Comparison of ENCODE assay signal across 27 cellular contexts in the genomic region with DNA sequence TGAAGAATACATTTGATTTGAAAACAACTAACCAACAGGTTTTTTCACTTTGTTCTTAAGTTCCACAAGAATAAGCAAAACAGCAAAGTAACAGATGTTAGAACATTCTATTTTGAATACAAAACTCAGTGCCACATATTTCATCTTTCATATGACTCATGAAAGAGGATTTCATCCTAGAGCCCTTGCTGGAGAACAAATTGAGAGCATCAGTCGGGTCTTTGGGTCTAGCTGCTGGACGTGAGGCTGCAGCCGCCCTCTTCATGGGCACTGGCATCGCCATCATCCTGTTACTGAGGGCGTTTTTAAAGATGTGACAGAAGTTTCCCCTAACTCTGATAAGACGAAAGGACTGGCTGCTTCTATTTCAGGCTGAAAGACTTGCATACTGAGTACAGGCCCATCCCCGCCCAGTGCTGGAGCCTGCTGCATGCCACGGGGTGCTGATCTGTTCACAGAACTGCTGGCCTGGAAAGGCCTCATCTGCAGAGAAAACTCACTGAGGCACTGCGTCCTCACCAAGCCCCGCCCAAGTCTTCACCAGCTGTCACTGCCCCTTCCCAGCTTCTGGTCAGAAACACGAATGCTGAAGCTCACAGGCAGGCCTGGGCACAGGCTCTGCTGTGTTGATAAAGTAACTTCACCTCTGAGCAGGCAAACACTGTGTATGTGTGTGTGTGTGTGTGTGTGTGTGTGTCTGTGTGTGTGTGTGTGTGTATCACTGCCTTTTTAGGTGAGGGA.
DNase-seq lines count a peak whose midpoint lies in the region; ATAC-seq and TF ChIP-seq lines count a peak whose summit lies in the region.
"Had no signal": no experiment of that assay in that cellular context is flagged by ENCODE, and none has a peak within 500 bp of the region (broad histone marks: within the 10 kb centered on the region; RNA-seq: fewer than 3 reads in every experiment).

No MANE protein-coding gene starts in this region.

- H3K9me3 ChIP-seq in fibroblast of lung (ENCODE audit: control insufficient read depth, insufficient read depth, low read depth, low read length) (no peaks in the 10 kb centered on the region), lower lobe of right lung (no peaks in the 10 kb centered on the region)
- H3K9me3 ChIP-seq: BE2C, HAP-1, heart right ventricle, pancreas, right lobe of liver, SJSA1 had no signal

- H3K27me3 Mint-ChIP-seq in osteocyte (ENCODE audit: unreplicated experiment): no peaks in the 10 kb centered on the region
- H3K27me3 Mint-ChIP-seq: activated naive CD8-positive, alpha-beta T cell treated with anti-CD3 and anti-CD28 coated beads, Interleukin-2, amount 50 U/mL, for 24 hours; stimulated activated naive CD8-positive, alpha-beta T cell treated with anti-CD3 and anti-CD28 coated beads, Interleukin-15, Interleukin-2, amounts not matched to agents 100 ng/mL and 50 ng/mL, for 24 hours had no signal

- H3K4me3 ChIP-seq in fibroblast of lung (replicated peaks in 1 of 4; ENCODE audit: control extremely low read depth in 1 of 4, insufficient read depth in 1 of 4, low read depth in 3 of 4, low read length in 4 of 4) (no peak overlapping the region), lower lobe of right lung (no peak overlapping the region)
- H3K4me3 ChIP-seq: HAP-1, heart right ventricle, pancreas, right lobe of liver, SJSA1, tibial artery had no signal

- H3K36me3 ChIP-seq in fibroblast of lung (ENCODE audit: control insufficient read depth, insufficient read depth, low read length) (peaks cover 2% of the 10 kb centered on the region), lower lobe of right lung (peaks cover 30% of the 10 kb centered on the region)
- H3K36me3 ChIP-seq: BE2C had no signal

- intact Hi-C loops in lower lobe of right lung (cut with DNase I): no loop called here

- TF ChIP-seq CTCF in fibroblast of lung (conservative IDR thresholded peaks at IDR 0.05 in 1 of 2, IDR thresholded peaks at IDR 0.05 in 1 of 2; ENCODE audit: low read depth in 1 of 2, low read length in 2 of 2) (no peak), osteocyte (IDR thresholded peaks at IDR 0.05) (no peak), lower lobe of right lung (IDR thresholded peaks at IDR 0.05) (no peak)

- H3K9me3 Mint-ChIP-seq in osteocyte (ENCODE audit: unreplicated experiment): peaks cover 12% of the 10 kb centered on the region
- H3K9me3 Mint-ChIP-seq: natural killer cell; T-helper 1 cell treated with Interleukin-12 subunit alpha and Interleukin-12 subunit beta and Interleukin-4 antibody, amounts not matched to agents 30 μg/mL and 1 μg/mL, for 36 hours had no signal

- H3K4me2 ChIP-seq in fibroblast of lung (ENCODE audit: extremely low read depth, insufficient read depth, low read length): no peak overlapping the region

- H3K4me1 Mint-ChIP-seq in osteocyte (ENCODE audit: unreplicated experiment): no peaks in the 10 kb centered on the region
- H3K4me1 Mint-ChIP-seq: activated naive CD8-positive, alpha-beta T cell treated with anti-CD3 and anti-CD28 coated beads, Interleukin-2, amount 50 U/mL, for 24 hours; mesothelial cell of epicardium had no signal

- ATAC-seq in lower lobe of right lung: no peak
- ATAC-seq: activated CD8-positive, alpha-beta T cell treated with anti-CD3 and anti-CD28 coated beads, Interleukin-2, amount 10 ng/mL, durations not matched to agents 7 days and 5 days; activated naive CD8-positive, alpha-beta T cell treated with anti-CD3 and anti-CD28 coated beads, Interleukin-2, amount 50 U/mL, for 24 hours; natural killer cell; Panc1; pancreas; right lobe of liver had no signal

- no peak overlapping the region for H3K9ac ChIP-seq in fibroblast of lung (ENCODE audit: insufficient read depth, low read length)

- H3K4me1 ChIP-seq in fibroblast of lung (ENCODE audit: control insufficient read depth, extremely low read depth, insufficient read depth, low read length) (no peaks in the 10 kb centered on the region), lower lobe of right lung (no peaks in the 10 kb centered on the region)
- H3K4me1 ChIP-seq: BE2C, HAP-1, heart right ventricle, pancreas, right lobe of liver, tibial artery had no signal

- no peak overlapping the region for H3K27ac Mint-ChIP-seq in osteocyte (ENCODE audit: unreplicated experiment)
- H3K27ac Mint-ChIP-seq: activated CD8-positive, alpha-beta T cell treated with anti-CD3 and anti-CD28 coated beads, Interleukin-2, amount 10 ng/mL, durations not matched to agents 7 days and 5 days; activated naive CD8-positive, alpha-beta T cell treated with anti-CD3 and anti-CD28 coated beads, Interleukin-2, amount 50 U/mL, for 24 hours; mesothelial cell of epicardium; natural killer cell; stimulated activated naive CD8-positive, alpha-beta T cell treated with anti-CD3 and anti-CD28 coated beads, Interleukin-15, Interleukin-2, amounts not matched to agents 100 ng/mL and 50 ng/mL, for 24 hours; T-helper 1 cell treated with Interleukin-12 subunit alpha and Interleukin-12 subunit beta and Interleukin-4 antibody, amounts not matched to agents 30 μg/mL and 1 μg/mL, for 36 hours had no signal

- H4K20me1 ChIP-seq in fibroblast of lung (ENCODE audit: control insufficient read depth, extremely low read depth, insufficient read depth, low read length): no peaks in the 10 kb centered on the region

- DNase-seq in GM03348 (ENCODE audit: low spot score) (peak; percentile 66), NCI-H2171 (lab: John Stamatoyannopoulos, UW) (peak; percentile 3), fibroblast of lung (ENCODE audit: low read depth in 2 of 2) (peak; percentile 5 to 39), osteocyte (ENCODE audit: extremely low spot score, unreplicated experiment) (peak; percentile 80), lower lobe of right lung (no peak), SKM-1 (lab: John Stamatoyannopoulos, UW; ENCODE audit: unreplicated experiment) (no peak), NCI-H774 (lab: John Stamatoyannopoulos, UW) (no peak)
- DNase-seq: activated CD8-positive, alpha-beta T cell treated with anti-CD3 and anti-CD28 coated beads, Interleukin-2, amount 10 ng/mL, durations not matched to agents 7 days and 5 days; activated gamma-delta T cell; activated naive CD8-positive, alpha-beta T cell treated with anti-CD3 and anti-CD28 coated beads, Interleukin-2, amount 50 U/mL, for 24 hours; activated T-cell treated with anti-CD3 and anti-CD28 coated beads for 4 hours; BE2C; heart right ventricle; MV-4-11; natural killer cell; NCI-H1694; NCI-H524 treated with DMSO at 0.1 percent for 48 hours; pancreas; right lobe of liver; stimulated activated CD4-positive, alpha-beta T cell treated with anti-CD3 and anti-CD28 coated beads, Interleukin-4, amount 100 ng/mL, for 4 hours; tibial artery had no signal

- no peak overlapping the region for H2AFZ ChIP-seq in fibroblast of lung (ENCODE audit: low read length)

- peaks cover 24% of the 10 kb centered on the region for H3K36me3 Mint-ChIP-seq in osteocyte (ENCODE audit: unreplicated experiment)
- H3K36me3 Mint-ChIP-seq: natural killer cell had no signal

- H3K79me2 ChIP-seq in fibroblast of lung (ENCODE audit: control insufficient read depth, insufficient read depth, low read length): no peaks in the 10 kb centered on the region

- no peak overlapping the region for H3K4me3 Mint-ChIP-seq in osteocyte (ENCODE audit: unreplicated experiment)
- H3K4me3 Mint-ChIP-seq: activated CD8-positive, alpha-beta T cell treated with anti-CD3 and anti-CD28 coated beads, Interleukin-2, amount 10 ng/mL, durations not matched to agents 7 days and 5 days; activated naive CD8-positive, alpha-beta T cell treated with anti-CD3 and anti-CD28 coated beads, Interleukin-2, amount 50 U/mL, for 24 hours; mesothelial cell of epicardium; natural killer cell; stimulated activated naive CD8-positive, alpha-beta T cell treated with anti-CD3 and anti-CD28 coated beads, Interleukin-15, Interleukin-2, amounts not matched to agents 100 ng/mL and 50 ng/mL, for 24 hours; T-helper 1 cell treated with Interleukin-12 subunit alpha and Interleukin-12 subunit beta and Interleukin-4 antibody, amounts not matched to agents 30 μg/mL and 1 μg/mL, for 36 hours had no signal

- H3K27ac ChIP-seq in fibroblast of lung (ENCODE audit: insufficient read depth, low read length) (no peak overlapping the region), lower lobe of right lung (no peak overlapping the region)
- H3K27ac ChIP-seq: heart right ventricle, pancreas, right lobe of liver, SJSA1, tibial artery had no signal

- H3K27me3 ChIP-seq in fibroblast of lung (ENCODE audit: control insufficient read depth, insufficient read depth, low read length): no peaks in the 10 kb centered on the region
- no peaks in the 10 kb centered on the region for H3K27me3 ChIP-seq in lower lobe of right lung (ENCODE audit: low read depth)
- H3K27me3 ChIP-seq: BE2C, heart right ventricle, pancreas, right lobe of liver, SJSA1, tibial artery had no signal

Comparison
In these comparisons a context has a peak if more than half of its experiments do, and no peak if none do; other contexts are left out.
1. DNase-seq: peak in GM03348 (single experiment), NCI-H2171 (single experiment), fibroblast of lung (2 of 2) and osteocyte (single experiment); none in lower lobe of right lung (single experiment), SKM-1 (single experiment) and NCI-H774 (single experiment).